Comparison of ENCODE assay signal across 1 cellular context in the genomic region with DNA sequence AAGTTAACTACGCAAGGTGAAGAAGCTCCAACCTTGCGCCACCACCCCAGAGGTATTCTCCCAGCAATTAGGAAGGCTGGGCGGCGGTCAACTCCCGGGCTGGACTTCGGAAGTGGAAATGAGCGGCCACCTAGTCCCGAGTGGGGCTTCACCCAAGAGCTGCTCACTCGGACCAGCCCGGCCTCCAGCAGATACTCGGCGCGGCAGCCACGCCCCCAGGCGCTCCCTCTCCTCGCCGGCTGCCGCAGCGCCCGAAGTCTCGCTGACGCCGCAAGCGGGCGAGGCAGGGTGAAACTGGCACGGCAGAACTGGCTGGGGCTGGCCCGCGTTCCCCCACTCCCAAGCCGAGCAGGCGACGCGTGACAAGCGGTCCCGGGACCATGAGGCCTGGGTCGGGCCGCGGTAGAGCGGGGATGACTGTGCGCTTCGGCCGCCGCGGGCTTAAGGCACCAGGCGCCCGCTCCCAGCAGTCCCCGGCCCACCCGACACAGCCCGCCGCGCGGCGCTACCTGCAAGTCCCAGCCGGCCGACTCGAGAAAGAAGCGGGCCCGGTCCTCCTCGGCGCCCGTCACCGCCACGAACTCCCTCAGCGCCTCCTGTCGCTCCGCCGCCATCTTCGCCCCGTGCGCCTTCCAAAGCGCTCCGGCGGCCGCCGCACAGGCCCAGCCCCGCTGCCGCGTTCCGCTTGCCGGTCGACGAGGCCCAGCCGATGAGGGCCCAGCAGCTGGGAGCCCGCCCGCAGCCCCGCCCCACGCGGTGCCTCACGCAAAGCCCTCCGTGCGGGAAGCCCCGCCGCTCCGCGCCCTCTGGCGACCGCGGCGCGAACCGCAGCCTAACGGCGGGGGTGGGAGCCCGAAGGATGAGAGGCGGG.
TF ChIP-seq lines count a peak whose summit lies in the region.

A gene (minus strand): TSS at position 639 of the 871 bp plus-strand sequence. CDS start 25 bp downstream, at position 614.

TF ChIP-seq in HepG2, 621 proteins besides CTCF, POLR2A, EP300 and RAD21 (continued from another document and continues in another):
- TF ChIP-seq ZNF253 (CRISPR knock-in tag; IDR thresholded peaks at IDR 0.05; ENCODE audit: borderline replicate concordance) (peak; percentile 99), MYC (CRISPR knock-in tag; IDR thresholded peaks at IDR 0.05; ENCODE audit: borderline replicate concordance) (peak; percentile 94), FOXJ3 (CRISPR knock-in tag; IDR thresholded peaks at IDR 0.05; ENCODE audit: borderline replicate concordance) (no peak; the same call in 1 of the 2 replicates), ZNF598 (CRISPR knock-in tag; IDR thresholded peaks at IDR 0.05; ENCODE audit: borderline replicate concordance) (peak; percentile 99), ATM (IDR thresholded peaks at IDR 0.05; ENCODE audit: borderline replicate concordance) (no peak), ZBTB21 (CRISPR knock-in tag; IDR thresholded peaks at IDR 0.05) (no peak), SRSF1 (optimal IDR thresholded peaks at IDR 0.05; ENCODE audit: low read depth, low read length) (peak; percentile 80), TCF7L2 (IDR thresholded peaks at IDR 0.05; ENCODE audit: low read depth, low read length) (no peak), CENPT (CRISPR knock-in tag; IDR thresholded peaks at IDR 0.05; ENCODE audit: low read depth) (peak; percentile 97), HHEX (CRISPR knock-in tag; IDR thresholded peaks at IDR 0.05) (no peak; the same call in 1 of the 2 replicates), MLLT10 (CRISPR knock-in tag; IDR thresholded peaks at IDR 0.05) (no peak), ZNF564 (CRISPR knock-in tag; IDR thresholded peaks at IDR 0.05) (peak; percentile 95), HNRNPH1 (optimal IDR thresholded peaks at IDR 0.05; ENCODE audit: low read depth, low read length) (no peak), ZNF451 (CRISPR knock-in tag; IDR thresholded peaks at IDR 0.05) (no peak; the same call in 1 of the 2 replicates), TMF1 (CRISPR knock-in tag; IDR thresholded peaks at IDR 0.05; ENCODE audit: low read depth) (peak; percentile 99), CC2D1A (CRISPR knock-in tag; IDR thresholded peaks at IDR 0.05) (peak; percentile 72; the same call in 1 of the 2 replicates), MTF1 (CRISPR knock-in tag; IDR thresholded peaks at IDR 0.05) (peak; percentile 89; the same call in 1 of the 2 replicates), KLF16 (CRISPR knock-in tag; IDR thresholded peaks at IDR 0.05) (peak in 1 of 2 experiments; percentile 98), ZNF501 (CRISPR knock-in tag; IDR thresholded peaks at IDR 0.05) (peak; percentile 97), ZNF562 (CRISPR knock-in tag; IDR thresholded peaks at IDR 0.05; ENCODE audit: borderline replicate concordance) (no peak), ZNF446 (CRISPR knock-in tag; IDR thresholded peaks at IDR 0.05) (peak; percentile 90), ZFX (CRISPR knock-in tag; IDR thresholded peaks at IDR 0.05; ENCODE audit: low read depth) (peak; percentile 99), HOXA3 (CRISPR knock-in tag; IDR thresholded peaks at IDR 0.05) (peak; percentile 100), TBL1XR1 (IDR thresholded peaks at IDR 0.05; ENCODE audit: borderline replicate concordance, low read length, partially characterized antibody) (peak; percentile 90)
- TF ChIP-seq, protein P1, sequence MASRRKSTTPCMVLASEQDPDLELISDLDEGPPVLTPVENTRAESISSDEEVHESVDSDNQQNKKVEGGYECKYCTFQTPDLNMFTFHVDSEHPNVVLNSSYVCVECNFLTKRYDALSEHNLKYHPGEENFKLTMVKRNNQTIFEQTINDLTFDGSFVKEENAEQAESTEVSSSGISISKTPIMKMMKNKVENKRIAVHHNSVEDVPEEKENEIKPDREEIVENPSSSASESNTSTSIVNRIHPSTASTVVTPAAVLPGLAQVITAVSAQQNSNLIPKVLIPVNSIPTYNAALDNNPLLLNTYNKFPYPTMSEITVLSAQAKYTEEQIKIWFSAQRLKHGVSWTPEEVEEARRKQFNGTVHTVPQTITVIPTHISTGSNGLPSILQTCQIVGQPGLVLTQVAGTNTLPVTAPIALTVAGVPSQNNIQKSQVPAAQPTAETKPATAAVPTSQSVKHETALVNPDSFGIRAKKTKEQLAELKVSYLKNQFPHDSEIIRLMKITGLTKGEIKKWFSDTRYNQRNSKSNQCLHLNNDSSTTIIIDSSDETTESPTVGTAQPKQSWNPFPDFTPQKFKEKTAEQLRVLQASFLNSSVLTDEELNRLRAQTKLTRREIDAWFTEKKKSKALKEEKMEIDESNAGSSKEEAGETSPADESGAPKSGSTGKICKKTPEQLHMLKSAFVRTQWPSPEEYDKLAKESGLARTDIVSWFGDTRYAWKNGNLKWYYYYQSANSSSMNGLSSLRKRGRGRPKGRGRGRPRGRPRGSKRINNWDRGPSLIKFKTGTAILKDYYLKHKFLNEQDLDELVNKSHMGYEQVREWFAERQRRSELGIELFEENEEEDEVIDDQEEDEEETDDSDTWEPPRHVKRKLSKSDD (CRISPR knock-in tag; IDR thresholded peaks at IDR 0.05; ENCODE audit: low read depth) = peak; percentile 99
- TF ChIP-seq, protein P2, sequence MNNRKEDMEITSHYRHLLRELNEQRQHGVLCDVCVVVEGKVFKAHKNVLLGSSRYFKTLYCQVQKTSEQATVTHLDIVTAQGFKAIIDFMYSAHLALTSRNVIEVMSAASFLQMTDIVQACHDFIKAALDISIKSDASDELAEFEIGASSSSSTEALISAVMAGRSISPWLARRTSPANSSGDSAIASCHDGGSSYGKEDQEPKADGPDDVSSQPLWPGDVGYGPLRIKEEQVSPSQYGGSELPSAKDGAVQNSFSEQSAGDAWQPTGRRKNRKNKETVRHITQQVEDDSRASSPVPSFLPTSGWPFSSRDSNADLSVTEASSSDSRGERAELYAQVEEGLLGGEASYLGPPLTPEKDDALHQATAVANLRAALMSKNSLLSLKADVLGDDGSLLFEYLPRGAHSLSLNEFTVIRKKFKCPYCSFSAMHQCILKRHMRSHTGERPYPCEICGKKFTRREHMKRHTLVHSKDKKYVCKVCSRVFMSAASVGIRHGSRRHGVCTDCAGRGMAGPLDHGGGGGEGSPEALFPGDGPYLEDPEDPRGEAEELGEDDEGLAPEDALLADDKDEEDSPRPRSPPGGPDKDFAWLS (CRISPR knock-in tag; IDR thresholded peaks at IDR 0.05; ENCODE audit: borderline replicate concordance) = no peak; the same call in none of the 2 replicates
- TF ChIP-seq, protein P3, sequence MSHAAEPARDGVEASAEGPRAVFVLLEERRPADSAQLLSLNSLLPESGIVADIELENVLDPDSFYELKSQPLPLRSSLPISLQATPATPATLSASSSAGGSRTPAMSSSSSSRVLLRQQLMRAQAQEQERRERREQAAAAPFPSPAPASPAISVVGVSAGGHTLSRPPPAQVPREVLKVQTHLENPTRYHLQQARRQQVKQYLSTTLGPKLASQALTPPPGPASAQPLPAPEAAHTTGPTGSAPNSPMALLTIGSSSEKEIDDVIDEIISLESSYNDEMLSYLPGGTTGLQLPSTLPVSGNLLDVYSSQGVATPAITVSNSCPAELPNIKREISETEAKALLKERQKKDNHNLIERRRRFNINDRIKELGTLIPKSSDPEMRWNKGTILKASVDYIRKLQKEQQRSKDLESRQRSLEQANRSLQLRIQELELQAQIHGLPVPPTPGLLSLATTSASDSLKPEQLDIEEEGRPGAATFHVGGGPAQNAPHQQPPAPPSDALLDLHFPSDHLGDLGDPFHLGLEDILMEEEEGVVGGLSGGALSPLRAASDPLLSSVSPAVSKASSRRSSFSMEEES (CRISPR knock-in tag; IDR thresholded peaks at IDR 0.05) = peak; percentile 30; the same call in 1 of the 2 replicates
- TF ChIP-seq, protein P4, sequence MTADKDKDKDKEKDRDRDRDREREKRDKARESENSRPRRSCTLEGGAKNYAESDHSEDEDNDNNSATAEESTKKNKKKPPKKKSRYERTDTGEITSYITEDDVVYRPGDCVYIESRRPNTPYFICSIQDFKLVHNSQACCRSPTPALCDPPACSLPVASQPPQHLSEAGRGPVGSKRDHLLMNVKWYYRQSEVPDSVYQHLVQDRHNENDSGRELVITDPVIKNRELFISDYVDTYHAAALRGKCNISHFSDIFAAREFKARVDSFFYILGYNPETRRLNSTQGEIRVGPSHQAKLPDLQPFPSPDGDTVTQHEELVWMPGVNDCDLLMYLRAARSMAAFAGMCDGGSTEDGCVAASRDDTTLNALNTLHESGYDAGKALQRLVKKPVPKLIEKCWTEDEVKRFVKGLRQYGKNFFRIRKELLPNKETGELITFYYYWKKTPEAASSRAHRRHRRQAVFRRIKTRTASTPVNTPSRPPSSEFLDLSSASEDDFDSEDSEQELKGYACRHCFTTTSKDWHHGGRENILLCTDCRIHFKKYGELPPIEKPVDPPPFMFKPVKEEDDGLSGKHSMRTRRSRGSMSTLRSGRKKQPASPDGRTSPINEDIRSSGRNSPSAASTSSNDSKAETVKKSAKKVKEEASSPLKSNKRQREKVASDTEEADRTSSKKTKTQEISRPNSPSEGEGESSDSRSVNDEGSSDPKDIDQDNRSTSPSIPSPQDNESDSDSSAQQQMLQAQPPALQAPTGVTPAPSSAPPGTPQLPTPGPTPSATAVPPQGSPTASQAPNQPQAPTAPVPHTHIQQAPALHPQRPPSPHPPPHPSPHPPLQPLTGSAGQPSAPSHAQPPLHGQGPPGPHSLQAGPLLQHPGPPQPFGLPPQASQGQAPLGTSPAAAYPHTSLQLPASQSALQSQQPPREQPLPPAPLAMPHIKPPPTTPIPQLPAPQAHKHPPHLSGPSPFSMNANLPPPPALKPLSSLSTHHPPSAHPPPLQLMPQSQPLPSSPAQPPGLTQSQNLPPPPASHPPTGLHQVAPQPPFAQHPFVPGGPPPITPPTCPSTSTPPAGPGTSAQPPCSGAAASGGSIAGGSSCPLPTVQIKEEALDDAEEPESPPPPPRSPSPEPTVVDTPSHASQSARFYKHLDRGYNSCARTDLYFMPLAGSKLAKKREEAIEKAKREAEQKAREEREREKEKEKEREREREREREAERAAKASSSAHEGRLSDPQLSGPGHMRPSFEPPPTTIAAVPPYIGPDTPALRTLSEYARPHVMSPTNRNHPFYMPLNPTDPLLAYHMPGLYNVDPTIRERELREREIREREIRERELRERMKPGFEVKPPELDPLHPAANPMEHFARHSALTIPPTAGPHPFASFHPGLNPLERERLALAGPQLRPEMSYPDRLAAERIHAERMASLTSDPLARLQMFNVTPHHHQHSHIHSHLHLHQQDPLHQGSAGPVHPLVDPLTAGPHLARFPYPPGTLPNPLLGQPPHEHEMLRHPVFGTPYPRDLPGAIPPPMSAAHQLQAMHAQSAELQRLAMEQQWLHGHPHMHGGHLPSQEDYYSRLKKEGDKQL (CRISPR knock-in tag; IDR thresholded peaks at IDR 0.05; ENCODE audit: low read depth) = peak; percentile 68; the same call in 1 of the 2 replicates
- TF ChIP-seq, protein P5, sequence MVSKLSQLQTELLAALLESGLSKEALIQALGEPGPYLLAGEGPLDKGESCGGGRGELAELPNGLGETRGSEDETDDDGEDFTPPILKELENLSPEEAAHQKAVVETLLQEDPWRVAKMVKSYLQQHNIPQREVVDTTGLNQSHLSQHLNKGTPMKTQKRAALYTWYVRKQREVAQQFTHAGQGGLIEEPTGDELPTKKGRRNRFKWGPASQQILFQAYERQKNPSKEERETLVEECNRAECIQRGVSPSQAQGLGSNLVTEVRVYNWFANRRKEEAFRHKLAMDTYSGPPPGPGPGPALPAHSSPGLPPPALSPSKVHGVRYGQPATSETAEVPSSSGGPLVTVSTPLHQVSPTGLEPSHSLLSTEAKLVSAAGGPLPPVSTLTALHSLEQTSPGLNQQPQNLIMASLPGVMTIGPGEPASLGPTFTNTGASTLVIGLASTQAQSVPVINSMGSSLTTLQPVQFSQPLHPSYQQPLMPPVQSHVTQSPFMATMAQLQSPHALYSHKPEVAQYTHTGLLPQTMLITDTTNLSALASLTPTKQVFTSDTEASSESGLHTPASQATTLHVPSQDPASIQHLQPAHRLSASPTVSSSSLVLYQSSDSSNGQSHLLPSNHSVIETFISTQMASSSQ (IDR thresholded peaks at IDR 0.05; ENCODE audit: low read depth) = no peak; the same call in 1 of the 2 replicates
- TF ChIP-seq, protein P5 (CRISPR knock-in tag; IDR thresholded peaks at IDR 0.05; ENCODE audit: borderline replicate concordance) = peak; percentile 95
- TF ChIP-seq, protein P6, sequence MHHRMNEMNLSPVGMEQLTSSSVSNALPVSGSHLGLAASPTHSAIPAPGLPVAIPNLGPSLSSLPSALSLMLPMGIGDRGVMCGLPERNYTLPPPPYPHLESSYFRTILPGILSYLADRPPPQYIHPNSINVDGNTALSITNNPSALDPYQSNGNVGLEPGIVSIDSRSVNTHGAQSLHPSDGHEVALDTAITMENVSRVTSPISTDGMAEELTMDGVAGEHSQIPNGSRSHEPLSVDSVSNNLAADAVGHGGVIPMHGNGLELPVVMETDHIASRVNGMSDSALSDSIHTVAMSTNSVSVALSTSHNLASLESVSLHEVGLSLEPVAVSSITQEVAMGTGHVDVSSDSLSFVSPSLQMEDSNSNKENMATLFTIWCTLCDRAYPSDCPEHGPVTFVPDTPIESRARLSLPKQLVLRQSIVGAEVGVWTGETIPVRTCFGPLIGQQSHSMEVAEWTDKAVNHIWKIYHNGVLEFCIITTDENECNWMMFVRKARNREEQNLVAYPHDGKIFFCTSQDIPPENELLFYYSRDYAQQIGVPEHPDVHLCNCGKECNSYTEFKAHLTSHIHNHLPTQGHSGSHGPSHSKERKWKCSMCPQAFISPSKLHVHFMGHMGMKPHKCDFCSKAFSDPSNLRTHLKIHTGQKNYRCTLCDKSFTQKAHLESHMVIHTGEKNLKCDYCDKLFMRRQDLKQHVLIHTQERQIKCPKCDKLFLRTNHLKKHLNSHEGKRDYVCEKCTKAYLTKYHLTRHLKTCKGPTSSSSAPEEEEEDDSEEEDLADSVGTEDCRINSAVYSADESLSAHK (CRISPR knock-in tag; IDR thresholded peaks at IDR 0.05; ENCODE audit: borderline replicate concordance) = no peak
- TF ChIP-seq, protein P7, sequence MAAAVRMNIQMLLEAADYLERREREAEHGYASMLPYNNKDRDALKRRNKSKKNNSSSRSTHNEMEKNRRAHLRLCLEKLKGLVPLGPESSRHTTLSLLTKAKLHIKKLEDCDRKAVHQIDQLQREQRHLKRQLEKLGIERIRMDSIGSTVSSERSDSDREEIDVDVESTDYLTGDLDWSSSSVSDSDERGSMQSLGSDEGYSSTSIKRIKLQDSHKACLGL (CRISPR knock-in tag; IDR thresholded peaks at IDR 0.05) = peak; percentile 94
- TF ChIP-seq, protein P8, sequence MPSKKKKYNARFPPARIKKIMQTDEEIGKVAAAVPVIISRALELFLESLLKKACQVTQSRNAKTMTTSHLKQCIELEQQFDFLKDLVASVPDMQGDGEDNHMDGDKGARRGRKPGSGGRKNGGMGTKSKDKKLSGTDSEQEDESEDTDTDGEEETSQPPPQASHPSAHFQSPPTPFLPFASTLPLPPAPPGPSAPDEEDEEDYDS (CRISPR knock-in tag; IDR thresholded peaks at IDR 0.05) = peak; percentile 79
- TF ChIP-seq, protein P9, sequence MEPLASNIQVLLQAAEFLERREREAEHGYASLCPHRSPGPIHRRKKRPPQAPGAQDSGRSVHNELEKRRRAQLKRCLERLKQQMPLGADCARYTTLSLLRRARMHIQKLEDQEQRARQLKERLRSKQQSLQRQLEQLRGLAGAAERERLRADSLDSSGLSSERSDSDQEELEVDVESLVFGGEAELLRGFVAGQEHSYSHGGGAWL (CRISPR knock-in tag; IDR thresholded peaks at IDR 0.05) = peak; percentile 98
